8 cellular contexts compared by ENCODE assay signal in the genomic region with DNA sequence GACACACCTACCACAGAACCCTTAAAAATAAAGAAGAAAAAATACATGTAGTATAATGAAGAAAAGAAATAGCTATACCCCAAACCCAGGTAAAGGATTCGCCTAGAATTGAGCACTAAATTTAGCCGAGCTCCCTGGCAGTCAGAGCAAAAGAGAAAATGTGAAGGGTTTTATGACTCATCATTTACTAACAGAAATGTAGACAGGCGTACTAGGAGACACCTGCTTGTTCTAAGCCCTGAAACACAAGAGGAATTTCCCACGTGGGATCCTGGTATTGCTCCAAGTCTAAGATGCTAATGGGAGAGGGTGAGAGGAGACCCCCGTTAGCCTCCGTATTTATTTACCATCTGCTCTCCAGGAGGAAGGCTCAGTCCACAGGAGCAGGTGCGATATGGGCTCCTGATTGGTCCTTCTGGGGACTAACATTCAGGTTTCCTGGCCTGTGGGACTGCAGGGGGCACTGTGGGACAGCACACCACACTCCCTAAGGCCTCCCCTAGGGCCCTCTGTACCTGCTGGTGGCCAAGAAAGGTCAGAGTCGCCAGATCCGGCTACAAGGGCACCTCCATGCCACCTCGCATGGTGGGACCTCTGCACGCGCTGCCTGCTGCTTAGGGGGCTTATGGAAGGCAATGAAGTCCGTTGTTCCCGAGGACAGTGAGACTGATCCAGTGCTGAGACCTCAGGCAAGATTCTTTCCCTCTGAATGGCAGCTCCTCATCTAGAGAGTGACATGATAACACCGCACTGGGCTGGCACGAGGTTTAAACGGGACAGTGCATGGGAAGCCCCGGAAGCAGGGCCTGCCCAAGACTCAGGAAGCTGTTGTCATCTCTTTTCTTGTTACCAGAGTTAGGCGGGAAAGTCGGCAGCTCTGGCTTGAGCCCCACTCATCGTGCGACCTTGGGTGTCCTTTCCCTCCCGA. TPM values are rescaled to one million over a fixed set of nuclear protein-coding genes. Genes with fewer than 3 reads are reported as not detected.
A peak's percentile ranks its signal among the peaks of the same experiment; 100 is the strongest.
DNase-seq lines count a peak whose midpoint lies in the region; ATAC-seq and TF ChIP-seq lines count a peak whose summit lies in the region.

No MANE protein-coding gene starts in this region.

- H3K14ac ChIP-seq in IMR-90 (replicated peaks; ENCODE audit: low read depth, low read length) = no peak overlapping the region

- H4K20me1 ChIP-seq in IMR-90 (ENCODE audit: insufficient read depth, low read length) (no peaks in the 10 kb centered on the region), fibroblast of lung (ENCODE audit: control insufficient read depth, extremely low read depth, insufficient read depth, low read length) (no peaks in the 10 kb centered on the region)

- ATAC-seq in GM19452 (IDR thresholded peaks at IDR 0.05; ENCODE audit: unreplicated experiment) = peak; percentile 78
- peak; percentile 91 for ATAC-seq in IMR-90 (ENCODE audit: low read depth)

- DNase-seq in EH (ENCODE audit: low read depth) (peak; percentile 40), IMR-90 (peak; percentile 39), SJCRH30 (peak; percentile 56 to 73), fibroblast of lung (ENCODE audit: low read depth in 2 of 2) (peak; percentile 22 to 42), osteocyte (ENCODE audit: extremely low spot score, unreplicated experiment) (no peak), tibial artery (no peak)
- DNase-seq in activated T-helper 2 cell treated with anti-CD3 and anti-CD28 coated beads, Interferon-gamma antibody, Interleukin-2, Interleukin-4, amounts not matched to agents 10 μg/mL and 5 μg/mL and 100 μg/mL, durations not matched to agents 14 hours and 24 hours and 36 hours (ENCODE audit: low spot score) = no peak

- H2BK5ac ChIP-seq in IMR-90 (ENCODE audit: low read depth, low read length, poor library complexity, severe bottlenecking) = no peak overlapping the region

- H2AK9ac ChIP-seq in IMR-90 (replicated peaks; ENCODE audit: low read depth, low read length, poor library complexity) = peak overlapping the region; percentile 90

- no peak overlapping the region for H4K8ac ChIP-seq in IMR-90 (ENCODE audit: low read depth in 2 of 2, low read length in 2 of 2)

- H3K9me1 ChIP-seq in IMR-90 (ENCODE audit: insufficient read depth, low read length) = no peaks in the 10 kb centered on the region

- TF ChIP-seq CTCF in IMR-90 (conservative IDR thresholded peaks at IDR 0.05; ENCODE audit: low read depth, low read length) (peak; percentile 73), fibroblast of lung (conservative IDR thresholded peaks at IDR 0.05 in 1 of 2, IDR thresholded peaks at IDR 0.05 in 1 of 2; ENCODE audit: low read depth in 1 of 2, low read length in 2 of 2) (peak; percentile 65 to 69), osteocyte (IDR thresholded peaks at IDR 0.05) (peak; percentile 48), tibial artery (IDR thresholded peaks at IDR 0.05) (peak in 1 of 2 experiments; percentile 25)

- H3K79me2 ChIP-seq in fibroblast of lung (ENCODE audit: control insufficient read depth, insufficient read depth, low read length) = no peaks in the 10 kb centered on the region

- no peak overlapping the region; the same call in 1 of the 2 replicates for H3K23ac ChIP-seq in IMR-90 (ENCODE audit: low read depth, low read length)

- no peak overlapping the region for H3K18ac ChIP-seq in IMR-90 (ENCODE audit: low read depth, low read length)

- no peak overlapping the region for H2BK15ac ChIP-seq in IMR-90 (ENCODE audit: low read depth, low read length)

- POLR2A ChIA-PET in IMR-90 (lab: Charles Lee; ENCODE audit: unreplicated experiment) = no interaction called here

- peak; percentile 83 for TF ChIP-seq RAD21 in IMR-90 (IDR thresholded peaks at IDR 0.05; ENCODE audit: low read length)

- no peak overlapping the region for H2BK120ac ChIP-seq in IMR-90 (ENCODE audit: low read depth, low read length)

- H4K5ac ChIP-seq in IMR-90 (ENCODE audit: low read depth, low read length) = no peak overlapping the region

- no peak for TF ChIP-seq POLR2A in IMR-90 (IDR thresholded peaks at IDR 0.05; ENCODE audit: low read depth, low read length)

- no peak overlapping the region for H2BK20ac ChIP-seq in IMR-90 (ENCODE audit: low read depth, low read length)

- H3K9ac ChIP-seq in IMR-90 (ENCODE audit: low read depth, low read length) (no peak overlapping the region), fibroblast of lung (ENCODE audit: insufficient read depth, low read length) (no peak overlapping the region)

- H3K36me3 ChIP-seq in IMR-90 (ENCODE audit: control insufficient read depth, insufficient read depth, low read length) (no peaks in the 10 kb centered on the region), SJCRH30 (no peaks in the 10 kb centered on the region; the same call in 1 of the 2 replicates), fibroblast of lung (ENCODE audit: control insufficient read depth, insufficient read depth, low read length) (no peaks in the 10 kb centered on the region), tibial artery (no peaks in the 10 kb centered on the region)

- WGBS in IMR-90 (ENCODE audit: extremely low coverage in 2 of 2, insufficient read length in 1 of 2), 2 experiments = 23% methylated on average over 2 of the region's 23 CpGs; no CpG with 5 or more reads in 1 of the 2 experiments

- no peak overlapping the region for H4K91ac ChIP-seq in IMR-90 (ENCODE audit: insufficient read depth, low read depth, low read length)

- peaks cover 19% of the 10 kb centered on the region for H3K27me3 Mint-ChIP-seq in osteocyte (ENCODE audit: unreplicated experiment)
- H3K27me3 Mint-ChIP-seq in activated T-helper 2 cell treated with anti-CD3 and anti-CD28 coated beads, Interferon-gamma antibody, Interleukin-2, Interleukin-4, amounts not matched to agents 10 μg/mL and 5 μg/mL and 100 μg/mL, durations not matched to agents 14 hours and 24 hours and 36 hours (ENCODE audit: low read depth) = no peaks in the 10 kb centered on the region

- H3K27me3 ChIP-seq in IMR-90 (ENCODE audit: control insufficient read depth, insufficient read depth, low read length) = peaks cover 13% of the 10 kb centered on the region; the same call in 1 of the 2 replicates
- no peaks in the 10 kb centered on the region for H3K27me3 ChIP-seq in SJCRH30
- peaks cover 2% of the 10 kb centered on the region for H3K27me3 ChIP-seq in fibroblast of lung (ENCODE audit: control insufficient read depth, insufficient read depth, low read length)
- H3K27me3 ChIP-seq in tibial artery = peaks cover 0 to 13% of the 10 kb centered on the region in 2 donors

- no peaks in the 10 kb centered on the region for H3K9me3 ChIP-seq in IMR-90 (ENCODE audit: control insufficient read depth, insufficient read depth, low read length)
- no peaks in the 10 kb centered on the region for H3K9me3 ChIP-seq in SJCRH30 (replicated peaks)
- H3K9me3 ChIP-seq in fibroblast of lung (ENCODE audit: control insufficient read depth, insufficient read depth, low read depth, low read length) = no peaks in the 10 kb centered on the region
- H3K9me3 ChIP-seq in tibial artery = peaks cover 0 to 6% (median 4%) of the 10 kb centered on the region in 3 donors

- H3K4ac ChIP-seq in IMR-90 (ENCODE audit: low read depth, low read length) = no peak overlapping the region

- H3K4me2 ChIP-seq in IMR-90 (ENCODE audit: low read depth, low read length) (no peak overlapping the region), fibroblast of lung (ENCODE audit: extremely low read depth, insufficient read depth, low read length) (no peak overlapping the region)

- H3K36me3 Mint-ChIP-seq in osteocyte (ENCODE audit: unreplicated experiment) = no peaks in the 10 kb centered on the region
- H3K36me3 Mint-ChIP-seq in activated T-helper 2 cell treated with anti-CD3 and anti-CD28 coated beads, Interferon-gamma antibody, Interleukin-2, Interleukin-4, amounts not matched to agents 10 μg/mL and 5 μg/mL and 100 μg/mL, durations not matched to agents 14 hours and 24 hours and 36 hours (ENCODE audit: low read depth) = no peaks in the 10 kb centered on the region

- H3K56ac ChIP-seq in IMR-90 (ENCODE audit: extremely low read depth, insufficient read depth, low read length) = no peak overlapping the region

- dilution Hi-C loops in IMR-90 (cut with HindIII; ENCODE audit: low sequenced_read_pairs, unreplicated experiment) = no loop called here

- no peaks in the 10 kb centered on the region for H3K79me1 ChIP-seq in IMR-90 (ENCODE audit: low read depth in 1 of 2, low read length in 2 of 2)

- H3K4me1 ChIP-seq in IMR-90 (ENCODE audit: control insufficient read depth, insufficient read depth, low read length) (no peaks in the 10 kb centered on the region), SJCRH30 (peaks cover 11% of the 10 kb centered on the region), fibroblast of lung (ENCODE audit: control insufficient read depth, extremely low read depth, insufficient read depth, low read length) (no peaks in the 10 kb centered on the region), tibial artery (no peaks in the 10 kb centered on the region)

- peaks cover 4% of the 10 kb centered on the region for H3K9me3 Mint-ChIP-seq in osteocyte (ENCODE audit: unreplicated experiment)
- H3K9me3 Mint-ChIP-seq in activated T-helper 2 cell treated with anti-CD3 and anti-CD28 coated beads, Interferon-gamma antibody, Interleukin-2, Interleukin-4, amounts not matched to agents 10 μg/mL and 5 μg/mL and 100 μg/mL, durations not matched to agents 14 hours and 24 hours and 36 hours = no peaks in the 10 kb centered on the region

- no peak overlapping the region for H3K4me3 ChIP-seq in IMR-90 (ENCODE audit: insufficient read depth, low read depth, low read length)
- no peak overlapping the region for H3K4me3 ChIP-seq in SJCRH30
- no peak overlapping the region for H3K4me3 ChIP-seq in fibroblast of lung (replicated peaks in 1 of 4; ENCODE audit: control extremely low read depth in 1 of 4, insufficient read depth in 1 of 4, low read depth in 3 of 4, low read length in 4 of 4)
- H3K4me3 ChIP-seq in tibial artery = no peak overlapping the region

- no peak overlapping the region for H3K4me3 Mint-ChIP-seq in osteocyte (ENCODE audit: unreplicated experiment)
- H3K4me3 Mint-ChIP-seq in activated T-helper 2 cell treated with anti-CD3 and anti-CD28 coated beads, Interferon-gamma antibody, Interleukin-2, Interleukin-4, amounts not matched to agents 10 μg/mL and 5 μg/mL and 100 μg/mL, durations not matched to agents 14 hours and 24 hours and 36 hours (ENCODE audit: low read depth) = no peak overlapping the region

- no peak overlapping the region for H3K27ac ChIP-seq in IMR-90 (ENCODE audit: insufficient read depth, low read length)
- no peak overlapping the region for H3K27ac ChIP-seq in SJCRH30
- H3K27ac ChIP-seq in fibroblast of lung (ENCODE audit: insufficient read depth, low read length) = no peak overlapping the region
- H3K27ac ChIP-seq in tibial artery = no peak overlapping the region

- intact Hi-C loops in IMR-90 (cut with micrococcal nuclease) = loop anchor here (1.0 to 5.0 kb wide), 3 partner anchors 87 to 218 kb away; no protein-coding TSS in a partner anchor
- intact Hi-C loops in activated T-helper 2 cell treated with anti-CD3 and anti-CD28 coated beads, Interferon-gamma antibody, Interleukin-2, Interleukin-4, amounts not matched to agents 10 μg/mL and 5 μg/mL and 100 μg/mL, durations not matched to agents 14 hours and 24 hours and 36 hours (cut with micrococcal nuclease) = loop anchor here (2.0 kb wide), 1 partner anchor 218 kb away; no protein-coding TSS in a partner anchor
- intact Hi-C loops in tibial artery (cut with DNase I; ENCODE audit: low total_unique reads) = no loop called here

- BruUV-seq in IMR-90 (replicated peaks; lab: Mats Ljungman, UMichigan) = no TSS peak

- H2AFZ ChIP-seq in IMR-90 (replicated peaks; ENCODE audit: low read length, poor library complexity) (peak overlapping the region; percentile 70), fibroblast of lung (ENCODE audit: low read length) (no peak overlapping the region)

- in situ Hi-C loops in IMR-90 (cut with MboI; ENCODE audit: low sequenced_read_pairs) = loop anchor here (5.0 kb wide), 1 partner anchor 217 kb away; no protein-coding TSS in a partner anchor

- CTCF ChIA-PET in IMR-90 (lab: Yijun Ruan, JAX) = interaction anchor here (0.6 to 3.6 kb wide), 4 partner anchors 29 to 218 kb away, joined by 3 to 21 read pairs (median 10); no protein-coding TSS in a partner anchor

- H2AK5ac ChIP-seq in IMR-90 (ENCODE audit: low read depth, low read length) = no peak overlapping the region

- H3K4me1 Mint-ChIP-seq in osteocyte (ENCODE audit: unreplicated experiment) = no peaks in the 10 kb centered on the region
- peaks cover 1% of the 10 kb centered on the region for H3K4me1 Mint-ChIP-seq in activated T-helper 2 cell treated with anti-CD3 and anti-CD28 coated beads, Interferon-gamma antibody, Interleukin-2, Interleukin-4, amounts not matched to agents 10 μg/mL and 5 μg/mL and 100 μg/mL, durations not matched to agents 14 hours and 24 hours and 36 hours (ENCODE audit: low read depth)

- no peak overlapping the region for H3K27ac Mint-ChIP-seq in osteocyte (ENCODE audit: unreplicated experiment)
- no peak overlapping the region for H3K27ac Mint-ChIP-seq in activated T-helper 2 cell treated with anti-CD3 and anti-CD28 coated beads, Interferon-gamma antibody, Interleukin-2, Interleukin-4, amounts not matched to agents 10 μg/mL and 5 μg/mL and 100 μg/mL, durations not matched to agents 14 hours and 24 hours and 36 hours

RNA-seq across cellular contexts. Expression of a gene that starts 25.8 kb away (rescaled TPM):
- total RNA-seq in IMR-90 (2012; rRNA removed) (not detected in 2 replicates), fibroblast of lung (under 0.01 TPM in 1 of 2 replicates, not detected in the other), osteocyte (not detected in 2 replicates)
- polyA plus RNA-seq in IMR-90 (2012; rRNA removed) (0.03 and 0.11 TPM in 2 replicates), fibroblast of lung (not detected in 2 replicates)
- 0.02 and 0.10 TPM in 2 replicates for polyA plus RNA-seq in IMR-90 (2012; cell fraction: cytosol; rRNA removed)
- 0.11 and 0.22 TPM in 2 replicates for polyA plus RNA-seq in IMR-90 (2012; cell fraction: nucleus; rRNA removed; ENCODE audit: low replicate concordance)
- total RNA-seq in SJCRH30 (2014; rRNA removed; shearing (Covaris generic)) = 5.2 and 6.7 TPM in 2 replicates
- not detected in 2 replicates for polyA plus RNA-seq in fibroblast of lung (2012)
- not detected in 2 replicates for polyA minus RNA-seq in fibroblast of lung (ENCODE audit: low replicate concordance)
- total RNA-seq in activated T-helper 2 cell treated with anti-CD3 and anti-CD28 coated beads, Interferon-gamma antibody, Interleukin-2, Interleukin-4, amounts not matched to agents 10 μg/mL and 5 μg/mL and 100 μg/mL, durations not matched to agents 14 hours and 24 hours and 36 hours = not detected in 2 replicates

RNA-seq across cellular contexts. Expression of a gene that starts 41.0 kb away (rescaled TPM):
- total RNA-seq in IMR-90 (2012; rRNA removed) (not detected in 2 replicates), fibroblast of lung (not detected in 2 replicates), osteocyte (not detected in 2 replicates)
- polyA plus RNA-seq in IMR-90 (2012; rRNA removed) (not detected in 2 replicates), fibroblast of lung (not detected in 2 replicates)
- not detected in 2 replicates for polyA plus RNA-seq in IMR-90 (2012; cell fraction: cytosol; rRNA removed)
- not detected in 2 replicates for polyA plus RNA-seq in IMR-90 (2012; cell fraction: nucleus; rRNA removed; ENCODE audit: low replicate concordance)
- 675 and 679 TPM in 2 replicates for total RNA-seq in SJCRH30 (2014; rRNA removed; shearing (Covaris generic))
- polyA plus RNA-seq in fibroblast of lung (2012) = not detected in 2 replicates
- not detected in 2 replicates for polyA minus RNA-seq in fibroblast of lung (ENCODE audit: low replicate concordance)
- total RNA-seq in activated T-helper 2 cell treated with anti-CD3 and anti-CD28 coated beads, Interferon-gamma antibody, Interleukin-2, Interleukin-4, amounts not matched to agents 10 μg/mL and 5 μg/mL and 100 μg/mL, durations not matched to agents 14 hours and 24 hours and 36 hours = not detected in 2 replicates

Comparison
In these comparisons a context has a peak if more than half of its experiments do, and no peak if none do; other contexts are left out.
1. DNase-seq: peak in EH (single experiment), IMR-90 (single experiment), SJCRH30 (2 of 2) and fibroblast of lung (2 of 2); none in osteocyte (single experiment), activated T-helper 2 cell treated with anti-CD3 and anti-CD28 coated beads, Interferon-gamma antibody, Interleukin-2, Interleukin-4, amounts not matched to agents 10 μg/mL and 5 μg/mL and 100 μg/mL, durations not matched to agents 14 hours and 24 hours and 36 hours (single experiment) and tibial artery (0 of 2).
2. RNA of a gene that starts 41.0 kb away (total RNA-seq): 675 to 679 TPM in SJCRH30; not detected in IMR-90, not detected in fibroblast of lung, not detected in osteocyte and not detected in activated T-helper 2 cell treated with anti-CD3 and anti-CD28 coated beads, Interferon-gamma antibody, Interleukin-2, Interleukin-4, amounts not matched to agents 10 μg/mL and 5 μg/mL and 100 μg/mL, durations not matched to agents 14 hours and 24 hours and 36 hours; every median in the first group is over 100 times any median in the second.